In genomic region chr14:49907186-49907585, GRCh38 we compare ENCODE assay signal across 1 cellular context.
TF ChIP-seq lines count a peak whose summit lies in the region.

No MANE protein-coding gene starts in this region.

TF ChIP-seq in HepG2, 621 proteins besides CTCF, POLR2A, EP300 and RAD21:
- no peak for TF ChIP-seq HDAC6 (IDR thresholded peaks at IDR 0.05; ENCODE audit: low read depth, low read length)
TF ChIP-seq in HepG2: peak in this region for 0.
